ENCODE assay signal across 13 cellular contexts in genomic region chr20:43492101-43492500, GRCh38. TPM values are rescaled to one million over a fixed set of nuclear protein-coding genes. Genes with fewer than 3 reads are reported as not detected.
DNase-seq lines count a peak whose midpoint lies in the region; ATAC-seq and TF ChIP-seq lines count a peak whose summit lies in the region.
"Had no signal": no experiment of that assay in that cellular context is flagged by ENCODE, and none has a peak within 500 bp of the region (broad histone marks: within the 10 kb centered on the region; RNA-seq: fewer than 3 reads in every experiment).

No MANE protein-coding gene starts in this region.

- H3K4me3 Mint-ChIP-seq in activated CD4-positive, alpha-beta memory T cell treated with anti-CD3 and anti-CD28 coated beads for 36 hours = no peak overlapping the region
- no peak overlapping the region for H3K4me3 Mint-ChIP-seq in activated CD4-positive, alpha-beta memory T cell treated with anti-CD3 and anti-CD28 coated beads, Interleukin-2, amount 10 ng/mL, durations not matched to agents 7 days and 5 days
- no peak overlapping the region for H3K4me3 Mint-ChIP-seq in Calu3 (ENCODE audit: low read depth, unreplicated experiment)

- ATAC-seq in GM21529 (IDR thresholded peaks at IDR 0.05; ENCODE audit: unreplicated experiment) = peak; percentile 83
- ATAC-seq in HG03460 (IDR thresholded peaks at IDR 0.05; ENCODE audit: unreplicated experiment) = peak; percentile 62
- ATAC-seq: gastrocnemius medialis, lower lobe of right lung had no signal

- peaks cover 6% of the 10 kb centered on the region for H3K36me3 Mint-ChIP-seq in activated CD4-positive, alpha-beta memory T cell treated with anti-CD3 and anti-CD28 coated beads for 36 hours
- H3K36me3 Mint-ChIP-seq in activated CD4-positive, alpha-beta memory T cell treated with anti-CD3 and anti-CD28 coated beads, Interleukin-2, amount 10 ng/mL, durations not matched to agents 7 days and 5 days (ENCODE audit: low read depth) = peaks cover 7% of the 10 kb centered on the region
- H3K36me3 Mint-ChIP-seq in Calu3 (ENCODE audit: insufficient read depth, unreplicated experiment) = no peaks in the 10 kb centered on the region

- TF ChIP-seq CTCF in Calu3 (IDR thresholded peaks at IDR 0.05; ENCODE audit: unreplicated experiment) = no peak

- CTCF ChIA-PET in activated CD4-positive, alpha-beta memory T cell treated with anti-CD3 and anti-CD28 coated beads for 36 hours (lab: Charles Lee) = no interaction called here
- CTCF ChIA-PET in activated CD4-positive, alpha-beta memory T cell treated with anti-CD3 and anti-CD28 coated beads, Interleukin-2, amount 10 ng/mL, durations not matched to agents 7 days and 5 days (lab: Charles Lee) = no interaction called here
- CTCF ChIA-PET in Calu3 (lab: Charles Lee) = no interaction called here

- POLR2A ChIA-PET in activated CD4-positive, alpha-beta memory T cell treated with anti-CD3 and anti-CD28 coated beads for 36 hours (lab: Charles Lee) = no interaction called here
- POLR2A ChIA-PET in activated CD4-positive, alpha-beta memory T cell treated with anti-CD3 and anti-CD28 coated beads, Interleukin-2, amount 10 ng/mL, durations not matched to agents 7 days and 5 days (lab: Charles Lee) = interaction anchor here (1.0 to 1.2 kb wide), 2 partner anchors 22 to 34 kb away, joined by 3 to 7 read pairs; partner anchors contain the start of gene SRSF6

- no TSS peak for BruUV-seq in Calu3 (replicated peaks; lab: Mats Ljungman, UMichigan)

- H3K27ac Mint-ChIP-seq in activated CD4-positive, alpha-beta memory T cell treated with anti-CD3 and anti-CD28 coated beads for 36 hours = peak overlapping the region; percentile 23
- no peak overlapping the region for H3K27ac Mint-ChIP-seq in activated CD4-positive, alpha-beta memory T cell treated with anti-CD3 and anti-CD28 coated beads, Interleukin-2, amount 10 ng/mL, durations not matched to agents 7 days and 5 days
- no peak overlapping the region for H3K27ac Mint-ChIP-seq in Calu3 (ENCODE audit: unreplicated experiment)

- peaks cover 9% of the 10 kb centered on the region for H3K9me3 Mint-ChIP-seq in activated CD4-positive, alpha-beta memory T cell treated with anti-CD3 and anti-CD28 coated beads for 36 hours
- peaks cover 8% of the 10 kb centered on the region for H3K9me3 Mint-ChIP-seq in activated CD4-positive, alpha-beta memory T cell treated with anti-CD3 and anti-CD28 coated beads, Interleukin-2, amount 10 ng/mL, durations not matched to agents 7 days and 5 days
- H3K9me3 Mint-ChIP-seq in Calu3 (ENCODE audit: low read depth, unreplicated experiment) = no peaks in the 10 kb centered on the region

- no peak for DNase-seq in activated CD4-positive, alpha-beta memory T cell treated with anti-CD3 and anti-CD28 coated beads for 36 hours
- DNase-seq in activated CD4-positive, alpha-beta memory T cell treated with anti-CD3 and anti-CD28 coated beads, Interleukin-2, amount 10 ng/mL, durations not matched to agents 7 days and 5 days = no peak
- DNase-seq in non-pigmented ciliary epithelial cell (ENCODE audit: low read depth) = peak; percentile 18
- DNase-seq in Calu3 = no peak
- DNase-seq in NCI-H128 (lab: John Stamatoyannopoulos, UW; ENCODE audit: unreplicated experiment) = no peak
- no peak for DNase-seq in NK-92 treated with Interleukin-12 subunit alpha and Interleukin-12 subunit beta, amount 100 ng/mL, for 24 hours (lab: John Stamatoyannopoulos, UW)
- DNase-seq: activated naive CD4-positive, alpha-beta T cell; gastrocnemius medialis; lower lobe of right lung; NCI-H1436; stimulated activated CD4-positive, alpha-beta T cell treated with anti-CD3 and anti-CD28 coated beads, Interleukin-4, amount 100 ng/mL, for 24 hours had no signal

- H3K4me1 Mint-ChIP-seq in activated CD4-positive, alpha-beta memory T cell treated with anti-CD3 and anti-CD28 coated beads for 36 hours (ENCODE audit: low read depth) = peaks cover 5% of the 10 kb centered on the region
- peaks cover 14% of the 10 kb centered on the region for H3K4me1 Mint-ChIP-seq in activated CD4-positive, alpha-beta memory T cell treated with anti-CD3 and anti-CD28 coated beads, Interleukin-2, amount 10 ng/mL, durations not matched to agents 7 days and 5 days
- no peaks in the 10 kb centered on the region for H3K4me1 Mint-ChIP-seq in Calu3 (ENCODE audit: low read depth, unreplicated experiment)

- H3K27me3 Mint-ChIP-seq in activated CD4-positive, alpha-beta memory T cell treated with anti-CD3 and anti-CD28 coated beads for 36 hours = peaks cover 10% of the 10 kb centered on the region
- peaks cover 2% of the 10 kb centered on the region for H3K27me3 Mint-ChIP-seq in activated CD4-positive, alpha-beta memory T cell treated with anti-CD3 and anti-CD28 coated beads, Interleukin-2, amount 10 ng/mL, durations not matched to agents 7 days and 5 days
- H3K27me3 Mint-ChIP-seq in Calu3 (ENCODE audit: unreplicated experiment) = peaks cover 45% of the 10 kb centered on the region

- intact Hi-C loops in activated CD4-positive, alpha-beta memory T cell treated with anti-CD3 and anti-CD28 coated beads for 36 hours (cut with micrococcal nuclease) = loop anchor here (1.0 kb wide), 1 partner anchor 35 kb away; the partner anchor contains the start of gene SRSF6
- intact Hi-C loops in Calu3 (cut with micrococcal nuclease; ENCODE audit: unreplicated experiment) = no loop called here

RNA-seq across cellular contexts. Expression of gene L3MBTL1, which starts 15.4 kb away (rescaled TPM):
- 1 to 10 TPM; 6.5 to 7.7 TPM for total RNA-seq in activated CD4-positive, alpha-beta memory T cell treated with anti-CD3 and anti-CD28 coated beads for 36 hours
- 1 to 10 TPM; 7.3 to 7.4 TPM for total RNA-seq in activated CD4-positive, alpha-beta memory T cell treated with anti-CD3 and anti-CD28 coated beads, Interleukin-2, amount 10 ng/mL, durations not matched to agents 7 days and 5 days
- 39.7 and 42.3 TPM in 2 replicates for total RNA-seq in Calu3 (2022)

RNA-seq across cellular contexts. Expression of gene SRSF6, which starts 34.4 kb away (rescaled TPM):
- total RNA-seq in activated CD4-positive, alpha-beta memory T cell treated with anti-CD3 and anti-CD28 coated beads for 36 hours = 10 to 100 TPM; 92.9 to 96.8 TPM
- 100 to 1,000 TPM; 106 to 109 TPM for total RNA-seq in activated CD4-positive, alpha-beta memory T cell treated with anti-CD3 and anti-CD28 coated beads, Interleukin-2, amount 10 ng/mL, durations not matched to agents 7 days and 5 days
- 202 and 205 TPM in 2 replicates for total RNA-seq in Calu3 (2022)
